Comparison of ENCODE assay signal across 1 cellular context in the genomic region with DNA sequence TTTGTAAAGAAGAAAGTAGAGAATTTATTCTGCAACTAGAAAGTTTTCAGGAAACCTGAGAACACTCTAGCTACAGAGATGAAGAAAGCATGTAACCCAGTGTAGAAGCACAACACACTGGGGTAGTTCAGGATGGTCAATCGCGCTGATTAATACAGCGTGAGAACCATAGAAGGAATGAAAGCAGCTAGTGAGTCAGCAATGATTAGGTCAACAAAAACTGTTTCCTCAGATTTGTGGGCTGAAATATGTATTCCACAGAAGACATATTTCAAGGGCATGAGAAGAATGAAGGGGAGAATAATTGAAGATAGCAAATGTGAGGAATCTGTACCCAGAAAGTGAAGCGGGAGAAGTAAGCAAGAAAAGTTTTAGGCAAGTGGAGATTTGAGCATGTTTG.
TF ChIP-seq lines count a peak whose summit lies in the region.

No MANE protein-coding gene starts in this region.

TF ChIP-seq in HCT116, 20 proteins besides CTCF, POLR2A, EP300 and RAD21 (continued from another document):
- no peak for TF ChIP-seq EZH2 (IDR thresholded peaks at IDR 0.05)
- no peak for TF ChIP-seq EGR1 (IDR thresholded peaks at IDR 0.05; ENCODE audit: low read depth)
- TF ChIP-seq ZFX (IDR thresholded peaks at IDR 0.05): no peak
- TF ChIP-seq, protein P1, sequence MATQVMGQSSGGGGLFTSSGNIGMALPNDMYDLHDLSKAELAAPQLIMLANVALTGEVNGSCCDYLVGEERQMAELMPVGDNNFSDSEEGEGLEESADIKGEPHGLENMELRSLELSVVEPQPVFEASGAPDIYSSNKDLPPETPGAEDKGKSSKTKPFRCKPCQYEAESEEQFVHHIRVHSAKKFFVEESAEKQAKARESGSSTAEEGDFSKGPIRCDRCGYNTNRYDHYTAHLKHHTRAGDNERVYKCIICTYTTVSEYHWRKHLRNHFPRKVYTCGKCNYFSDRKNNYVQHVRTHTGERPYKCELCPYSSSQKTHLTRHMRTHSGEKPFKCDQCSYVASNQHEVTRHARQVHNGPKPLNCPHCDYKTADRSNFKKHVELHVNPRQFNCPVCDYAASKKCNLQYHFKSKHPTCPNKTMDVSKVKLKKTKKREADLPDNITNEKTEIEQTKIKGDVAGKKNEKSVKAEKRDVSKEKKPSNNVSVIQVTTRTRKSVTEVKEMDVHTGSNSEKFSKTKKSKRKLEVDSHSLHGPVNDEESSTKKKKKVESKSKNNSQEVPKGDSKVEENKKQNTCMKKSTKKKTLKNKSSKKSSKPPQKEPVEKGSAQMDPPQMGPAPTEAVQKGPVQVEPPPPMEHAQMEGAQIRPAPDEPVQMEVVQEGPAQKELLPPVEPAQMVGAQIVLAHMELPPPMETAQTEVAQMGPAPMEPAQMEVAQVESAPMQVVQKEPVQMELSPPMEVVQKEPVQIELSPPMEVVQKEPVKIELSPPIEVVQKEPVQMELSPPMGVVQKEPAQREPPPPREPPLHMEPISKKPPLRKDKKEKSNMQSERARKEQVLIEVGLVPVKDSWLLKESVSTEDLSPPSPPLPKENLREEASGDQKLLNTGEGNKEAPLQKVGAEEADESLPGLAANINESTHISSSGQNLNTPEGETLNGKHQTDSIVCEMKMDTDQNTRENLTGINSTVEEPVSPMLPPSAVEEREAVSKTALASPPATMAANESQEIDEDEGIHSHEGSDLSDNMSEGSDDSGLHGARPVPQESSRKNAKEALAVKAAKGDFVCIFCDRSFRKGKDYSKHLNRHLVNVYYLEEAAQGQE (IDR thresholded peaks at IDR 0.05; ENCODE audit: low read depth): no peak
- TF ChIP-seq FOSL1 (IDR thresholded peaks at IDR 0.05; ENCODE audit: low read depth): no peak
